ENCODE assay signal across 29 cellular contexts in the genomic region with DNA sequence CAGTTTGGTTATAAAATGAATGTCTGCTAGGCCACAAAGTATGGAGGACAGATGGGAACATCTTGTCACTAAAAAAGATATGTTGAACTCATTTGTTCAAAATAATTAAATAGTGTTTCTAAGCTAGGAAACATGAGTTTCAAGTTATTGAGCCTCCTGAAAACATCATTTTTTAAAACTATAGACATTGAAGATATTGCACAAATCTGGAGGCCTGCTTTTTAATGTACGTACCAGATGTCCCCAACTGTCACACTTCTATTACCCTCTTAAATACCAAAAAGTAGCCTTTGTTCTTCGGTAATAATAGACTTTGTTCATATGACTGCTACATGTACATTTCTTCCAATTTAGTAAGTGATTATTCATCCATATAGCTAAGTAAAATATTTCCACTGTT.
A peak's percentile ranks its signal among the peaks of the same experiment; 100 is the strongest.
DNase-seq lines count a peak whose midpoint lies in the region; ATAC-seq, FAIRE-seq and TF ChIP-seq lines count a peak whose summit lies in the region.
"Had no signal": no experiment of that assay in that cellular context is flagged by ENCODE, and none has a peak within 500 bp of the region (broad histone marks: within the 10 kb centered on the region; RNA-seq: fewer than 3 reads in every experiment).

No MANE protein-coding gene starts in this region.

- DNase-seq in HepG2 (ENCODE audit: low spot score) = no peak
- DNase-seq in right lobe of liver = no peak
- DNase-seq in K562 (ENCODE audit: extremely low read depth in 1 of 4, low spot score in 3 of 4) = no peak
- no peak for DNase-seq in osteocyte (ENCODE audit: extremely low spot score, unreplicated experiment)
- no peak for DNase-seq in NCI-H2107 treated with DMSO at 0.1 percent for 48 hours (lab: John Stamatoyannopoulos, UW; ENCODE audit: unreplicated experiment)
- DNase-seq in testis = no peak
- DNase-seq: 8988T; ACHN; BE2C; C1 segment of cervical spinal cord; CD4-positive, alpha-beta memory T cell; CD4-positive, CD25-positive, alpha-beta regulatory T cell; CD8-positive, alpha-beta memory T cell; COR-L47; DMS 273 treated with DMSO at 0.1 percent for 48 hours; DMS153; DMS53; DMS79; DND-41; EL; GDM1 had no signal

- TF ChIP-seq CTCF in HepG2 (CRISPR knock-in tag; IDR thresholded peaks at IDR 0.05) (no peak), right lobe of liver (IDR thresholded peaks at IDR 0.05) (no peak), K562 (IDR thresholded peaks at IDR 0.05 in 2 of 3, conservative IDR thresholded peaks at IDR 0.05 in 1 of 3; ENCODE audit: insufficient read depth in 2 of 3, low read depth in 1 of 3, low read length in 3 of 3) (no peak), osteocyte (IDR thresholded peaks at IDR 0.05) (no peak), testis (IDR thresholded peaks at IDR 0.05) (no peak)

- no peaks in the 10 kb centered on the region for H3K27me3 ChIP-seq in HepG2 (ENCODE audit: control insufficient read depth in 1 of 2, insufficient read depth in 2 of 2, low read length in 2 of 2)
- no peaks in the 10 kb centered on the region for H3K27me3 ChIP-seq in right lobe of liver
- H3K27me3 ChIP-seq in K562 (ENCODE audit: control insufficient read depth in 2 of 2, insufficient read depth in 2 of 2, low read length in 2 of 2) = no peaks in the 10 kb centered on the region
- H3K27me3 ChIP-seq in testis = no peaks in the 10 kb centered on the region
- H3K27me3 ChIP-seq: BE2C, BLaER1 had no signal

- POLR2A ChIA-PET in HepG2 (lab: Yijun Ruan, JAX) = no interaction called here
- POLR2A ChIA-PET in K562 (lab: Yijun Ruan, JAX) = interaction anchor here (1.0 to 1.2 kb wide), 2 partner anchors 11 to 19 kb away, joined by 3 read pairs; no protein-coding TSS in a partner anchor

- H3K79me2 ChIP-seq in HepG2 (ENCODE audit: insufficient read depth, low read length) (no peaks in the 10 kb centered on the region), K562 (ENCODE audit: control insufficient read depth, insufficient read depth, low read length) (no peaks in the 10 kb centered on the region)

- H3K27me3 Mint-ChIP-seq in osteocyte (ENCODE audit: unreplicated experiment) = no peaks in the 10 kb centered on the region
- H3K27me3 Mint-ChIP-seq: CD4-positive, alpha-beta memory T cell; CD4-positive, CD25-positive, alpha-beta regulatory T cell; CD8-positive, alpha-beta memory T cell had no signal

- no peaks in the 10 kb centered on the region for H3K9me1 ChIP-seq in K562 (ENCODE audit: control insufficient read depth, insufficient read depth, low read length)

- no peak overlapping the region for H3K4me3 Mint-ChIP-seq in osteocyte (ENCODE audit: unreplicated experiment)
- H3K4me3 Mint-ChIP-seq: CD14-positive monocyte; CD4-positive, alpha-beta memory T cell; CD4-positive, CD25-positive, alpha-beta regulatory T cell; CD8-positive, alpha-beta memory T cell had no signal

- no peak overlapping the region for H2AFZ ChIP-seq in HepG2 (ENCODE audit: low read length)
- H2AFZ ChIP-seq in K562 (ENCODE audit: low read depth, low read length) = no peak overlapping the region

- H3K4me2 ChIP-seq in HepG2 (ENCODE audit: low read depth, low read length) (no peak overlapping the region), K562 (ENCODE audit: insufficient read depth, low read length) (no peak overlapping the region)
- H3K4me2 ChIP-seq: BLaER1 had no signal

- peak overlapping the region; percentile 60 for H3K27ac Mint-ChIP-seq in osteocyte (ENCODE audit: unreplicated experiment)
- H3K27ac Mint-ChIP-seq: CD14-positive monocyte; CD4-positive, alpha-beta memory T cell; CD4-positive, CD25-positive, alpha-beta regulatory T cell; CD8-positive, alpha-beta memory T cell had no signal

- H3K9me3 ChIP-seq in HepG2 (ENCODE audit: low read length) (no peaks in the 10 kb centered on the region), right lobe of liver (no peaks in the 10 kb centered on the region), K562 (replicated peaks; ENCODE audit: control insufficient read depth, insufficient read depth, low read depth, low read length) (no peaks in the 10 kb centered on the region), testis (no peaks in the 10 kb centered on the region)
- H3K9me3 ChIP-seq: BE2C, BLaER1 had no signal

- peaks cover 16% of the 10 kb centered on the region for H3K4me1 Mint-ChIP-seq in osteocyte (ENCODE audit: unreplicated experiment)
- H3K4me1 Mint-ChIP-seq: CD4-positive, alpha-beta memory T cell; CD4-positive, CD25-positive, alpha-beta regulatory T cell; CD8-positive, alpha-beta memory T cell had no signal

- no peak for ATAC-seq in HepG2
- ATAC-seq in right lobe of liver = no peak
- no peak for ATAC-seq in K562
- no peak for ATAC-seq in activated CD4-positive, CD25-positive, alpha-beta regulatory T cell treated with anti-CD3 and anti-CD28 coated beads, Interleukin-2, amount 50 U/mL, for 24 hours
- ATAC-seq: GM12878 had no signal

- in situ Hi-C loops in HepG2 (cut with HindIII; ENCODE audit: extremely low pct_ligation_motif_present, low pct_unique_long_range_greater_than_20kb) = no loop called here
- in situ Hi-C loops in K562 (cut with MboI) = no loop called here

- H3K36me3 Mint-ChIP-seq in osteocyte (ENCODE audit: unreplicated experiment) = peaks cover 37% of the 10 kb centered on the region

- H3K9me3 Mint-ChIP-seq in osteocyte (ENCODE audit: unreplicated experiment) = no peaks in the 10 kb centered on the region
- H3K9me3 Mint-ChIP-seq: CD14-positive monocyte; CD4-positive, alpha-beta memory T cell; CD4-positive, CD25-positive, alpha-beta regulatory T cell; CD8-positive, alpha-beta memory T cell had no signal

- H3K27ac ChIP-seq in HepG2 (ENCODE audit: extremely low read length, insufficient read depth, low read length) (no peak overlapping the region), right lobe of liver (no peak overlapping the region), K562 (ENCODE audit: extremely low read depth, low read depth, low read length) (no peak overlapping the region), testis (no peak overlapping the region)
- H3K27ac ChIP-seq: BLaER1 had no signal

- CTCF ChIA-PET in HepG2 (lab: Yijun Ruan, JAX; ENCODE audit: low intra/inter-chr PET ratio, low total read pairs) (no interaction called here), K562 (lab: Yijun Ruan, JAX; ENCODE audit: low intra/inter-chr PET ratio) (no interaction called here)

- FAIRE-seq in HepG2 (lab: Jason Lieb, UNC) = no peak
- FAIRE-seq in K562 (lab: Jason Lieb, UNC) = no peak
- FAIRE-seq: A204.1, GM12878, GM12892, GM18507 had no signal

- TF ChIP-seq POLR2A in HepG2 (IDR thresholded peaks at IDR 0.05; ENCODE audit: insufficient read depth in 1 of 2, low read depth in 2 of 2, low read length in 2 of 2) = no peak
- no peak for TF ChIP-seq POLR2A in right lobe of liver (IDR thresholded peaks at IDR 0.05)
- TF ChIP-seq POLR2A in K562 (conservative IDR thresholded peaks at IDR 0.05) = no peak
- no peak for TF ChIP-seq POLR2A in testis (IDR thresholded peaks at IDR 0.05)

- H3K36me3 ChIP-seq in HepG2 (replicated peaks in 1 of 2; ENCODE audit: control insufficient read depth in 1 of 2, insufficient read depth in 2 of 2, low read length in 2 of 2) = peaks cover 11 to 52% of the 10 kb centered on the region in 2 experiments
- peaks cover 0 to under 1% (median 0%) of the 10 kb centered on the region in 4 donors for H3K36me3 ChIP-seq in right lobe of liver
- peaks cover 48% of the 10 kb centered on the region for H3K36me3 ChIP-seq in K562 (ENCODE audit: control insufficient read depth, insufficient read depth, low read length)
- H3K36me3 ChIP-seq in testis (ENCODE audit: low read depth, missing control alignments) = no peaks in the 10 kb centered on the region
- H3K36me3 ChIP-seq: BE2C had no signal

- H3K4me3 ChIP-seq in HepG2 (replicated peaks in 1 of 3; ENCODE audit: insufficient read depth in 1 of 3, low read depth in 2 of 3, low read length in 3 of 3) (no peak overlapping the region), right lobe of liver (no peak overlapping the region), K562 (no peak overlapping the region), testis (no peak overlapping the region)
- H3K4me3 ChIP-seq: BLaER1, GM12878 had no signal

- intact Hi-C loops in HepG2 (cut with micrococcal nuclease; ENCODE audit: unreplicated experiment) (no loop called here), right lobe of liver (cut with DNase I) (no loop called here), K562 (cut with micrococcal nuclease) (no loop called here), testis (cut with DNase I; ENCODE audit: low total_unique reads) (no loop called here)

- no TSS peak for BruUV-seq in HepG2 (replicated peaks; lab: Mats Ljungman, UMichigan)
- BruUV-seq in K562 (replicated peaks; lab: Mats Ljungman, UMichigan) = no TSS peak

- no peaks in the 10 kb centered on the region for H4K20me1 ChIP-seq in HepG2 (ENCODE audit: insufficient read depth, low read length)
- no peaks in the 10 kb centered on the region for H4K20me1 ChIP-seq in K562 (replicated peaks; ENCODE audit: control insufficient read depth, insufficient read depth, low read length)
- H4K20me1 ChIP-seq: BLaER1 had no signal

- H3K9ac ChIP-seq in HepG2 (ENCODE audit: insufficient read depth, low read depth, low read length) (no peak overlapping the region), K562 (ENCODE audit: insufficient read depth in 1 of 2, low read depth in 2 of 2, low read length in 2 of 2) (no peak overlapping the region)
- H3K9ac ChIP-seq: BLaER1 had no signal

- H3K4me1 ChIP-seq in HepG2 (ENCODE audit: insufficient read depth, low read length) (no peaks in the 10 kb centered on the region), right lobe of liver (no peaks in the 10 kb centered on the region), K562 (replicated peaks in 1 of 2; ENCODE audit: control insufficient read depth in 2 of 2, insufficient read depth in 2 of 2, low read length in 2 of 2) (no peaks in the 10 kb centered on the region), testis (no peaks in the 10 kb centered on the region)

- no peak for TF ChIP-seq EP300 in HepG2 (IDR thresholded peaks at IDR 0.05; ENCODE audit: low read depth in 2 of 2, low read length in 2 of 2)
- TF ChIP-seq EP300 in HepG2 (CRISPR knock-in tag; IDR thresholded peaks at IDR 0.05; ENCODE audit: borderline replicate concordance) = no peak
- no peak for TF ChIP-seq EP300 in Ishikawa (IDR thresholded peaks at IDR 0.05; ENCODE audit: borderline replicate concordance)
- no peak for TF ChIP-seq EP300 in K562 (IDR thresholded peaks at IDR 0.05; ENCODE audit: low read length)

- WGBS in HepG2 (ENCODE audit: low lambda C conversion rate) = 100% methylated on average over 2 of the region's 2 CpGs
- WGBS in right lobe of liver (ENCODE audit: insufficient coverage, low coverage, low lambda C conversion rate, missing lambda C conversion rate) = 92% methylated on average over 2 of the region's 2 CpGs
- 90% methylated on average over 2 of the region's 2 CpGs for WGBS in K562 (ENCODE audit: insufficient coverage, low coverage, missing lambda C conversion rate)
- whole genome bisulfite sequencing in testis, 2 donors = 88 to 89% methylated on average over 2 of the region's 2 CpGs

- TF ChIP-seq RAD21 in HepG2 (CRISPR knock-in tag; IDR thresholded peaks at IDR 0.05) (no peak), Ishikawa (IDR thresholded peaks at IDR 0.05; ENCODE audit: low read depth) (no peak), K562 (CRISPR knock-in tag; conservative IDR thresholded peaks at IDR 0.05 in 1 of 2, IDR thresholded peaks at IDR 0.05 in 1 of 2) (no peak)

Comparison
In these comparisons a context has a peak if more than half of its experiments do, and no peak if none do; other contexts are left out.
1. Of the 241 proteins assayed by ChIP-seq in both HepG2 and K562: peak only in HepG2: none; only in K562: CEBPG; in both: CEBPB; in neither: 239.